9 cellular contexts compared by ENCODE assay signal in genomic region chr7:73841689-73842247, GRCh38. TPM values are rescaled to one million over a fixed set of nuclear protein-coding genes. Genes with fewer than 3 reads are reported as not detected.
DNase-seq lines count a peak whose midpoint lies in the region; ATAC-seq and TF ChIP-seq lines count a peak whose summit lies in the region.
"Had no signal": no experiment of that assay in that cellular context is flagged by ENCODE, and none has a peak within 500 bp of the region (broad histone marks: within the 10 kb centered on the region; RNA-seq: fewer than 3 reads in every experiment).

No MANE protein-coding gene starts in this region.

- H2AFZ ChIP-seq in PC-3 (ENCODE audit: low read length) (peak overlapping the region; percentile 96), neuron (ENCODE audit: low read depth, low read length) (peak overlapping the region; percentile 90)

- no peaks in the 10 kb centered on the region for H3K9me2 ChIP-seq in PC-3 (replicated peaks; ENCODE audit: low read length)

- 0 out of 2 replicates have a peak, but pooled peaks cover 7% of the 10 kb centered on the region for H3K79me2 ChIP-seq in PC-3 (ENCODE audit: low read length)

- H3K36me3 ChIP-seq in PC-3 (ENCODE audit: low read depth, low read length) = no peaks in the 10 kb centered on the region
- no peaks in the 10 kb centered on the region for H3K36me3 ChIP-seq in neuron (ENCODE audit: insufficient read depth, low read length)

- H3K9me3 ChIP-seq in PC-3 (ENCODE audit: low read length) = no peaks in the 10 kb centered on the region
- H3K9me3 ChIP-seq in neuron (ENCODE audit: low read length) = no peaks in the 10 kb centered on the region

- no peaks in the 10 kb centered on the region for H3F3A ChIP-seq in PC-3 (ENCODE audit: low read length, unreplicated experiment)

- peak overlapping the region; percentile 83 for H3K9ac ChIP-seq in PC-3 (ENCODE audit: low read length)

- ATAC-seq in PC-3 = peak; percentile 20
- ATAC-seq in GM21723 (IDR thresholded peaks at IDR 0.05; ENCODE audit: unreplicated experiment) = no peak

- no peak for TF ChIP-seq CTCF in PC-3 (conservative IDR thresholded peaks at IDR 0.05; ENCODE audit: low read depth, low read length)

- peak overlapping the region; percentile 100 for H3K4me2 ChIP-seq in PC-3 (ENCODE audit: low read length)

- 0 out of 2 replicates have a peak overlapping the region, but pooled peaks have one; percentile 13 for H3K27ac ChIP-seq in PC-3 (ENCODE audit: low read length)
- peak overlapping the region; percentile 44 for H3K27ac ChIP-seq in epithelial cell of prostate

- intact Hi-C loops in PC-3 (cut with micrococcal nuclease) = no loop called here

- POLR2A ChIA-PET in PC-3 (lab: Charles Lee; ENCODE audit: unreplicated experiment) = interaction anchor here (1.0 to 1.4 kb wide), 6 partner anchors 9 to 137 kb away, joined by 3 to 64 read pairs (median 4); partner anchors contain the start of gene CLDN4

- DNase-seq in Daoy (ENCODE audit: low read depth) = peak; percentile 55
- no peak for DNase-seq in PC-3
- no peak for DNase-seq in epithelial cell of prostate (ENCODE audit: low read depth, low spot score)
- no peak for DNase-seq in EL
- no peak for DNase-seq in SHP77 (lab: John Stamatoyannopoulos, UW)
- no peak for DNase-seq in NCI-H524 (lab: John Stamatoyannopoulos, UW)

- H3K4me3 ChIP-seq in PC-3 (ENCODE audit: low read length) = peak overlapping the region; percentile 92
- H3K4me3 ChIP-seq in neuron (ENCODE audit: low read length) = peak overlapping the region; percentile 57

- no peaks in the 10 kb centered on the region for H4K20me1 ChIP-seq in PC-3 (ENCODE audit: low read length)

- TSS peak; percentile 83 for BruUV-seq in PC-3 (replicated peaks; lab: Mats Ljungman, UMichigan)

- CTCF ChIA-PET in PC-3 (lab: Charles Lee) = interaction anchor here (0.5 to 1.0 kb wide), 5 partner anchors 9 to 229 kb away, joined by 3 to 13 read pairs (median 3); no protein-coding TSS in a partner anchor

- H3K4me1 ChIP-seq in PC-3 (ENCODE audit: insufficient read depth, low read length) = peaks cover 13% of the 10 kb centered on the region; the same call in 1 of the 2 replicates
- peaks cover 3% of the 10 kb centered on the region for H3K4me1 ChIP-seq in neuron (ENCODE audit: insufficient read depth, low read length)

- H3K27me3 ChIP-seq in PC-3 (ENCODE audit: low read length) (no peaks in the 10 kb centered on the region), neuron (ENCODE audit: insufficient read depth, low read length) (no peaks in the 10 kb centered on the region)

RNA-seq across cellular contexts. Expression of gene METTL27, which starts 0.5 kb away (rescaled TPM):
- total RNA-seq in Daoy (2014; rRNA removed; shearing (Covaris generic)) = 0.48 and 2.3 TPM in 2 replicates
- 0.35 and 3.3 TPM in 2 replicates for total RNA-seq in PC-3 (2014; rRNA removed)

RNA-seq across cellular contexts. Expression of gene CLDN4, which starts 11.0 kb away (rescaled TPM):
- total RNA-seq in Daoy (2014; rRNA removed; shearing (Covaris generic)) = 0.15 and 1.4 TPM in 2 replicates
- total RNA-seq in PC-3 (2014; rRNA removed) = 656 and 724 TPM in 2 replicates

RNA-seq across cellular contexts. Expression of gene TMEM270, which starts 19.2 kb away (rescaled TPM):
- total RNA-seq in Daoy (2014; rRNA removed; shearing (Covaris generic)) = 0.69 and 1.5 TPM in 2 replicates
- 3.8 TPM in 1 of 2 replicates, not detected in the other for total RNA-seq in PC-3 (2014; rRNA removed)
- total RNA-seq: NCI-H460 had no signal

Comparison
In these comparisons a context has a peak if more than half of its experiments do, and no peak if none do; other contexts are left out.
1. RNA of gene CLDN4, which starts 11.0 kb away (total RNA-seq): 656 to 724 TPM in PC-3; 0.15 to 1.4 TPM in Daoy; every median in the first group is over 100 times any median in the second.